1 cellular context compared by ENCODE assay signal in the genomic region with DNA sequence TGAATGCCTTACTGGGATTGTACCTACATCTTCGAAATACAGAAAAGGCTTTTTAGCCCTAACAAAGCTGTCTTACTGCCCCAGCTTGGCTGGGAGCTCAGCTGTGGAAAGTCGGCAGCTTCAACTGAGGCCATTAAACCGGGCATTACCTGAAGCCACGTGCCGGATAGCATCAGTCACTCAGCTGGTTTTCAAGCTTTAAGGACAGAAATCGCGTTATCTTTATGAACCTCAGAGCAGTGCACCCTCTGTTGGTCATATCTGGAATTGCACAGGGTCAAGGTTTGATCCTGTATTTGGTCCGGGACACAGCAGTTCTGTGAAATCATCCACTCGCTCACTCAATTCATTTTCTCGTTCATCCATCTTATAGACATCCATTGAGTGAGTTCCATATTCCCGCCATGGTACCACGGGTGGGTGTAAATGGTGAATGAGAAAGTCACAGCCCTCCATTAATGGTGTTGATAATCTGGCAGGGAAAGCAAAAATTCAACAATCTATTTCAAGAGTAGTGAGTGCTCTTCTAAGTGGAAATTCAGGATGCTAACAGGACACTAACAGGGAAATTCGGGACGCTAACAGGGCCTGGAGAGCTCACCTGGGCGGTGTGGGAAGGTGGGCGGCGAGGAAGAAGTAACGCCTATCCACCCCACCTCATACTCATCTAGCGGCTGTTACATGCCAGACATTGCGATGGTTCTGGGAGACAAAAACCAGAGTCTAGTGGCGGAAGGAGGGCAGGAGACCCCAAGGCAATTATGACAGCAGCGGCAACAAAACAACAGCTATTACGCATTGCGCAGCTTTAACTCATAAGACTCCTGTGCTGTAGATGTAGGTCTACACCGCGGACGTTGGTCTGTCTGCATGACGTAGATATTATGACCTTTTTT.
TF ChIP-seq lines count a peak whose summit lies in the region.

No MANE protein-coding gene starts in this region.

TF ChIP-seq in GM23338, 12 proteins besides CTCF, POLR2A, EP300 and RAD21 (continued from another document):
- TF ChIP-seq, protein P1, sequence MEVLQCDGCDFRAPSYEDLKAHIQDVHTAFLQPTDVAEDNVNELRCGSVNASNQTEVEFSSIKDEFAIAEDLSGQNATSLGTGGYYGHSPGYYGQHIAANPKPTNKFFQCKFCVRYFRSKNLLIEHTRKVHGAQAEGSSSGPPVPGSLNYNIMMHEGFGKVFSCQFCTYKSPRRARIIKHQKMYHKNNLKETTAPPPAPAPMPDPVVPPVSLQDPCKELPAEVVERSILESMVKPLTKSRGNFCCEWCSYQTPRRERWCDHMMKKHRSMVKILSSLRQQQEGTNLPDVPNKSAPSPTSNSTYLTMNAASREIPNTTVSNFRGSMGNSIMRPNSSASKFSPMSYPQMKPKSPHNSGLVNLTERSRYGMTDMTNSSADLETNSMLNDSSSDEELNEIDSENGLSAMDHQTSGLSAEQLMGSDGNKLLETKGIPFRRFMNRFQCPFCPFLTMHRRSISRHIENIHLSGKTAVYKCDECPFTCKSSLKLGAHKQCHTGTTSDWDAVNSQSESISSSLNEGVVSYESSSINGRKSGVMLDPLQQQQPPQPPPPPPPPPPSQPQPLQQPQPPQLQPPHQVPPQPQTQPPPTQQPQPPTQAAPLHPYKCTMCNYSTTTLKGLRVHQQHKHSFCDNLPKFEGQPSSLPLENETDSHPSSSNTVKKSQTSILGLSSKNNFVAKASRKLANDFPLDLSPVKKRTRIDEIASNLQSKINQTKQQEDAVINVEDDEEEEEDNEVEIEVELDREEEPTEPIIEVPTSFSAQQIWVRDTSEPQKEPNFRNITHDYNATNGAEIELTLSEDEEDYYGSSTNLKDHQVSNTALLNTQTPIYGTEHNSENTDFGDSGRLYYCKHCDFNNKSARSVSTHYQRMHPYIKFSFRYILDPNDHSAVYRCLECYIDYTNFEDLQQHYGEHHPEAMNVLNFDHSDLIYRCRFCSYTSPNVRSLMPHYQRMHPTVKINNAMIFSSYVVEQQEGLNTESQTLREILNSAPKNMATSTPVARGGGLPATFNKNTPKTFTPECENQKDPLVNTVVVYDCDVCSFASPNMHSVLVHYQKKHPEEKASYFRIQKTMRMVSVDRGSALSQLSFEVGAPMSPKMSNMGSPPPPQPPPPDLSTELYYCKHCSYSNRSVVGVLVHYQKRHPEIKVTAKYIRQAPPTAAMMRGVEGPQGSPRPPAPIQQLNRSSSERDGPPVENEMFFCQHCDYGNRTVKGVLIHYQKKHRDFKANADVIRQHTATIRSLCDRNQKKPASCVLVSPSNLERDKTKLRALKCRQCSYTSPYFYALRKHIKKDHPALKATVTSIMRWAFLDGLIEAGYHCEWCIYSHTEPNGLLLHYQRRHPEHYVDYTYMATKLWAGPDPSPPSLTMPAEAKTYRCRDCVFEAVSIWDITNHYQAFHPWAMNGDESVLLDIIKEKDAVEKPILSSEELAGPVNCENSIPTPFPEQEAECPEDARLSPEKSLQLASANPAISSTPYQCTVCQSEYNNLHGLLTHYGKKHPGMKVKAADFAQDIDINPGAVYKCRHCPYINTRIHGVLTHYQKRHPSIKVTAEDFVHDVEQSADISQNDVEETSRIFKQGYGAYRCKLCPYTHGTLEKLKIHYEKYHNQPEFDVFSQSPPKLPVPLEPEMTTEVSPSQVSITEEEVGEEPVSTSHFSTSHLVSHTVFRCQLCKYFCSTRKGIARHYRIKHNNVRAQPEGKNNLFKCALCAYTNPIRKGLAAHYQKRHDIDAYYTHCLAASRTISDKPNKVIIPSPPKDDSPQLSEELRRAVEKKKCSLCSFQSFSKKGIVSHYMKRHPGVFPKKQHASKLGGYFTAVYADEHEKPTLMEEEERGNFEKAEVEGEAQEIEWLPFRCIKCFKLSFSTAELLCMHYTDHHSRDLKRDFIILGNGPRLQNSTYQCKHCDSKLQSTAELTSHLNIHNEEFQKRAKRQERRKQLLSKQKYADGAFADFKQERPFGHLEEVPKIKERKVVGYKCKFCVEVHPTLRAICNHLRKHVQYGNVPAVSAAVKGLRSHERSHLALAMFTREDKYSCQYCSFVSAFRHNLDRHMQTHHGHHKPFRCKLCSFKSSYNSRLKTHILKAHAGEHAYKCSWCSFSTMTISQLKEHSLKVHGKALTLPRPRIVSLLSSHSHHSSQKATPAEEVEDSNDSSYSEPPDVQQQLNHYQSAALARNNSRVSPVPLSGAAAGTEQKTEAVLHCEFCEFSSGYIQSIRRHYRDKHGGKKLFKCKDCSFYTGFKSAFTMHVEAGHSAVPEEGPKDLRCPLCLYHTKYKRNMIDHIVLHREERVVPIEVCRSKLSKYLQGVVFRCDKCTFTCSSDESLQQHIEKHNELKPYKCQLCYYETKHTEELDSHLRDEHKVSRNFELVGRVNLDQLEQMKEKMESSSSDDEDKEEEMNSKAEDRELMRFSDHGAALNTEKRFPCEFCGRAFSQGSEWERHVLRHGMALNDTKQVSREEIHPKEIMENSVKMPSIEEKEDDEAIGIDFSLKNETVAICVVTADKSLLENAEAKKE (CRISPR knock-in tag; IDR thresholded peaks at IDR 0.05) = no peak
- TF ChIP-seq NANOG (IDR thresholded peaks at IDR 0.05; ENCODE audit: borderline replicate concordance) = no peak
- TF ChIP-seq ZNF331 (CRISPR knock-in tag; IDR thresholded peaks at IDR 0.05; ENCODE audit: low read depth) = no peak
- TF ChIP-seq JUNB (IDR thresholded peaks at IDR 0.05; ENCODE audit: unreplicated experiment) = no peak
- TF ChIP-seq EZH2phosphoT487 (IDR thresholded peaks at IDR 0.05; ENCODE audit: unreplicated experiment) = no peak
